ENCODE assay signal across 10 cellular contexts in genomic region chr5:176653401-176653800, GRCh38. TPM values are rescaled to one million over a fixed set of nuclear protein-coding genes. Genes with fewer than 3 reads are reported as not detected.
DNase-seq lines count a peak whose midpoint lies in the region; ATAC-seq and TF ChIP-seq lines count a peak whose summit lies in the region.
"Had no signal": no experiment of that assay in that cellular context is flagged by ENCODE, and none has a peak within 500 bp of the region (broad histone marks: within the 10 kb centered on the region; RNA-seq: fewer than 3 reads in every experiment).

No MANE protein-coding gene starts in this region.

- H3K27ac ChIP-seq in BLaER1 (0 out of 2 replicates have a peak overlapping the region, but pooled peaks have one; percentile 20), coronary artery (no peak overlapping the region), trophoblast cell (ENCODE audit: low read depth, low read length) (no peak overlapping the region)
- H3K27ac ChIP-seq: HL-60, right lobe of liver had no signal

- no peak overlapping the region for H4K91ac ChIP-seq in trophoblast cell (ENCODE audit: low read depth, low read length)

- peaks cover 85% of the 10 kb centered on the region for H3K4me1 ChIP-seq in BLaER1
- peaks cover 0 to 1% of the 10 kb centered on the region in 2 experiments for H3K4me1 ChIP-seq in trophoblast cell (ENCODE audit: control insufficient read depth in 1 of 2, insufficient read depth in 2 of 2, low read length in 2 of 2)

- H3K9ac ChIP-seq in BLaER1, result 0 out of 2 replicates have a peak overlapping the region, but pooled peaks have one; percentile 2
- no peak overlapping the region for H3K9ac ChIP-seq in trophoblast cell (ENCODE audit: low read length)

- peaks cover 0 to 18% of the 10 kb centered on the region in 2 donors for H3K36me3 Mint-ChIP-seq in activated naive CD4-positive, alpha-beta T cell treated with anti-CD3 and anti-CD28 coated beads, Interleukin-2, amount 50 U/mL, for 72 hours

- no peak overlapping the region for H2AK5ac ChIP-seq in trophoblast cell (ENCODE audit: low read length)

- H3K4ac ChIP-seq in trophoblast cell (ENCODE audit: low read depth, low read length), result no peak overlapping the region

- H4K8ac ChIP-seq in trophoblast cell (ENCODE audit: low read depth, low read length), result no peak overlapping the region

- H3K9me3 Mint-ChIP-seq in activated naive CD4-positive, alpha-beta T cell treated with anti-CD3 and anti-CD28 coated beads, Interleukin-2, amount 50 U/mL, for 72 hours, result no peaks in the 10 kb centered on the region

- peak overlapping the region; percentile 1 to 15 for H3K27ac Mint-ChIP-seq in activated naive CD4-positive, alpha-beta T cell treated with anti-CD3 and anti-CD28 coated beads, Interleukin-2, amount 50 U/mL, for 72 hours

- H4K20me1 ChIP-seq in BLaER1, result peaks cover 85% of the 10 kb centered on the region

- no peak overlapping the region for H3K14ac ChIP-seq in trophoblast cell (ENCODE audit: low read length)

- ATAC-seq in activated naive CD4-positive, alpha-beta T cell treated with anti-CD3 and anti-CD28 coated beads, Interleukin-2, amount 50 U/mL, for 72 hours, result peak; percentile 81 to 84
- ATAC-seq in HG03354 (IDR thresholded peaks at IDR 0.05; ENCODE audit: poor library complexity, severe bottlenecking, unreplicated experiment), result no peak

- no peak overlapping the region for H2BK120ac ChIP-seq in trophoblast cell (ENCODE audit: insufficient read depth, low read length, poor library complexity)

- no peaks in the 10 kb centered on the region for H3K79me1 ChIP-seq in trophoblast cell (ENCODE audit: low read length)

- no peak overlapping the region for H4K12ac ChIP-seq in trophoblast cell (ENCODE audit: low read depth, low read length)

- H3K36me3 ChIP-seq in BLaER1, result peaks cover 54% of the 10 kb centered on the region
- peaks cover 5 to 19% of the 10 kb centered on the region in 2 experiments for H3K36me3 ChIP-seq in trophoblast cell (ENCODE audit: control insufficient read depth in 1 of 2, insufficient read depth in 2 of 2, low read length in 2 of 2)
- H3K36me3 ChIP-seq: right lobe of liver had no signal

- no peak overlapping the region for H3K23ac ChIP-seq in trophoblast cell (ENCODE audit: low read length)

- TF ChIP-seq CTCF in coronary artery (IDR thresholded peaks at IDR 0.05), result no peak

- H3K4me3 ChIP-seq in BLaER1 (no peak overlapping the region), coronary artery (no peak overlapping the region), trophoblast cell (ENCODE audit: low read depth, low read length) (no peak overlapping the region)
- H3K4me3 ChIP-seq: right lobe of liver had no signal

- no peaks in the 10 kb centered on the region for H3K27me3 ChIP-seq in BLaER1
- no peaks in the 10 kb centered on the region for H3K27me3 ChIP-seq in trophoblast cell (ENCODE audit: insufficient read depth, low read length)
- H3K27me3 ChIP-seq: right lobe of liver had no signal

- H2BK12ac ChIP-seq in trophoblast cell (ENCODE audit: low read length), result no peak overlapping the region

- no peak overlapping the region for H2AFZ ChIP-seq in trophoblast cell (ENCODE audit: insufficient read depth, low read length, poor library complexity)

- H3K4me2 ChIP-seq in BLaER1 (peak overlapping the region; percentile 99), trophoblast cell (ENCODE audit: low read length) (no peak overlapping the region)

- DNase-seq in SW480 (ENCODE audit: low spot score) (peak; percentile 65), renal cortical epithelial cell (ENCODE audit: low read depth) (peak; percentile 47), coronary artery (ENCODE audit: low spot score) (no peak), trophoblast cell (no peak), LoVo (ENCODE audit: low spot score) (no peak)
- DNase-seq in activated naive CD4-positive, alpha-beta T cell treated with anti-CD3 and anti-CD28 coated beads, Interleukin-2, amount 50 U/mL, for 72 hours (ENCODE audit: low spot score in 2 of 2), result peak; percentile 61 to 75
- DNase-seq: right lobe of liver had no signal

- WGBS in trophoblast cell (ENCODE audit: extremely low coverage, insufficient coverage, insufficient read length), result no CpG with 5 or more reads among the region's 5 CpGs

- no peak overlapping the region for H3K18ac ChIP-seq in trophoblast cell (ENCODE audit: low read length)

- no peak overlapping the region for H2BK5ac ChIP-seq in trophoblast cell (ENCODE audit: low read depth, low read length, poor library complexity)

- H3K79me2 ChIP-seq in trophoblast cell (ENCODE audit: control insufficient read depth, insufficient read depth, low read length, poor library complexity), result no peaks in the 10 kb centered on the region

- H3K9me3 ChIP-seq in BLaER1 (no peaks in the 10 kb centered on the region), trophoblast cell (ENCODE audit: insufficient read depth, low read depth, low read length) (no peaks in the 10 kb centered on the region)
- H3K9me3 ChIP-seq: right lobe of liver had no signal

RNA-seq across cellular contexts. Expression of gene TSPAN17, which starts 6.1 kb away (rescaled TPM):
- total RNA-seq in activated naive CD4-positive, alpha-beta T cell treated with anti-CD3 and anti-CD28 coated beads, Interleukin-2, amount 50 U/mL, for 72 hours, result 10 to 100 TPM; 14.3 to 30.9 TPM
- total RNA-seq in renal cortical epithelial cell, result 38.5 and 43.8 TPM in 2 replicates
- polyA plus RNA-seq in trophoblast cell (2013), result 18.3 and 18.4 TPM in 2 replicates

RNA-seq across cellular contexts. Expression of gene EIF4E1B, which starts 22.9 kb away (rescaled TPM):
- not detected for total RNA-seq in activated naive CD4-positive, alpha-beta T cell treated with anti-CD3 and anti-CD28 coated beads, Interleukin-2, amount 50 U/mL, for 72 hours
- total RNA-seq in renal cortical epithelial cell, result not detected in 2 replicates
- polyA plus RNA-seq in trophoblast cell (2013), result 0.55 and 0.62 TPM in 2 replicates
- total RNA-seq: right lobe of liver had no signal

RNA-seq across cellular contexts. Expression of gene SNCB, which starts 23.1 kb away (rescaled TPM):
- 1 to 10 TPM in 1 of 2 donors, not detected in 1; 1.2 TPM for total RNA-seq in activated naive CD4-positive, alpha-beta T cell treated with anti-CD3 and anti-CD28 coated beads, Interleukin-2, amount 50 U/mL, for 72 hours
- total RNA-seq in renal cortical epithelial cell, result not detected in 2 replicates
- 0.11 TPM in 1 of 2 replicates, not detected in the other for polyA plus RNA-seq in trophoblast cell (2013)
- total RNA-seq: right lobe of liver had no signal

RNA-seq across cellular contexts. Expression of gene GPRIN1, which starts 43.4 kb away (rescaled TPM):
- 1 to 10 TPM; 4.6 to 5.1 TPM for total RNA-seq in activated naive CD4-positive, alpha-beta T cell treated with anti-CD3 and anti-CD28 coated beads, Interleukin-2, amount 50 U/mL, for 72 hours
- 13.2 and 15.3 TPM in 2 replicates for total RNA-seq in renal cortical epithelial cell
- 1.4 and 1.5 TPM in 2 replicates for polyA plus RNA-seq in trophoblast cell (2013)

Comparison
In these comparisons a context has a peak if more than half of its experiments do, and no peak if none do; other contexts are left out.
1. DNase-seq: peak in SW480 (single experiment), activated naive CD4-positive, alpha-beta T cell treated with anti-CD3 and anti-CD28 coated beads, Interleukin-2, amount 50 U/mL, for 72 hours (2 of 2) and renal cortical epithelial cell (single experiment); none in coronary artery (single experiment), trophoblast cell (0 of 2) and LoVo (single experiment).